In genomic region chr12:49868952-49869815, GRCh38 we compare ENCODE assay signal across 8 cellular contexts. TPM values are rescaled to one million over a fixed set of nuclear protein-coding genes. Genes with fewer than 3 reads are reported as not detected.
DNase-seq lines count a peak whose midpoint lies in the region; ATAC-seq and TF ChIP-seq lines count a peak whose summit lies in the region.

No MANE protein-coding gene starts in this region.

- TF ChIP-seq POLR2A in adrenal gland (IDR thresholded peaks at IDR 0.05) = no peak
- no peak for TF ChIP-seq POLR2A in gastrocnemius medialis (IDR thresholded peaks at IDR 0.05)

- H3K9me3 ChIP-seq in BE2C (no peaks in the 10 kb centered on the region), adrenal gland (replicated peaks in 1 of 3) (no peaks in the 10 kb centered on the region), right cardiac atrium (ENCODE audit: control insufficient read depth, low read length) (no peaks in the 10 kb centered on the region), gastrocnemius medialis (no peaks in the 10 kb centered on the region)

- H3K4me1 ChIP-seq in BE2C (peaks cover 64% of the 10 kb centered on the region), adrenal gland (replicated peaks in 1 of 2) (peaks cover 0 to 31% of the 10 kb centered on the region in 2 donors), right cardiac atrium (ENCODE audit: control insufficient read depth, insufficient read depth, low read length) (peaks cover 14% of the 10 kb centered on the region), gastrocnemius medialis (peaks cover 10 to 19% of the 10 kb centered on the region in 2 donors)

- in situ Hi-C loops in gastrocnemius medialis (cut with MboI; ENCODE audit: low sequenced_read_pairs in 4 of 4) = no loop called here

- ATAC-seq in right cardiac atrium = peak; percentile 93 to 94
- ATAC-seq in gastrocnemius medialis = peak; percentile 72 to 75
- ATAC-seq in GM19328 (IDR thresholded peaks at IDR 0.05; ENCODE audit: unreplicated experiment) = no peak
- no peak for ATAC-seq in GM18861 (IDR thresholded peaks at IDR 0.05; ENCODE audit: unreplicated experiment)
- no peak for ATAC-seq in HG03439 (IDR thresholded peaks at IDR 0.05; ENCODE audit: unreplicated experiment)

- DNase-seq in BE2C (peak; percentile 100), NCI-H1105 treated with DMSO at 0.1 percent for 48 hours (lab: John Stamatoyannopoulos, UW) (peak; percentile 91), adrenal gland (peak; percentile 69 to 98 (median 90)), right cardiac atrium (peak; percentile 96 to 98 (median 98)), gastrocnemius medialis (peak; percentile 51 to 71)

- H3K27ac ChIP-seq in adrenal gland (peak overlapping the region in 4 of 5 donors; percentile 21 to 90 (median 55)), right cardiac atrium (ENCODE audit: low read length) (peak overlapping the region; percentile 53), gastrocnemius medialis (peak overlapping the region; percentile 25 to 41 (median 40))

- H3K4me3 ChIP-seq in BE2C (ENCODE audit: low read depth, low read length) (peak overlapping the region; percentile 21), adrenal gland (no peak overlapping the region), right cardiac atrium (ENCODE audit: low read length) (no peak overlapping the region), gastrocnemius medialis (no peak overlapping the region)

- no peak for TF ChIP-seq CTCF in BE2C (IDR thresholded peaks at IDR 0.05; ENCODE audit: low read depth, low read length)
- TF ChIP-seq CTCF in adrenal gland (IDR thresholded peaks at IDR 0.05) = no peak
- TF ChIP-seq CTCF in gastrocnemius medialis (IDR thresholded peaks at IDR 0.05 in 4 of 5, conservative IDR thresholded peaks at IDR 0.05 in 1 of 5) = no peak

- no peaks in the 10 kb centered on the region for H3K27me3 ChIP-seq in BE2C
- no peaks in the 10 kb centered on the region for H3K27me3 ChIP-seq in adrenal gland
- no peaks in the 10 kb centered on the region for H3K27me3 ChIP-seq in right cardiac atrium (ENCODE audit: control insufficient read depth, insufficient read depth)
- no peaks in the 10 kb centered on the region for H3K27me3 ChIP-seq in gastrocnemius medialis

- intact Hi-C loops in adrenal gland (cut with DNase I) = loop anchor here (5.0 to 10.0 kb wide), 4 partner anchors 96 to 188 kb away; partner anchors contain the start of genes ASIC1 (in 2 of the 2) and AQP5 (in 1 of the 2)
- intact Hi-C loops in right cardiac atrium (cut with DNase I) = loop anchor here in 3 of 4 donors (5.0 to 10.0 kb wide), 6 partner anchors 73 to 203 kb away; partner anchors contain the start of gene ASIC1 (in 1 of the 3)
- intact Hi-C loops in gastrocnemius medialis (cut with DNase I; ENCODE audit: low total_unique reads) = loop anchor here (10.0 kb wide), 2 partner anchors 96 to 186 kb away; partner anchors contain the start of genes AQP5 and ASIC1

- 20 to 46% (median 41%) methylated on average over 4 to 16 of the region's 16 CpGs for WGBS in adrenal gland, 4 donors
- WGBS in right cardiac atrium = 13% methylated on average over 16 of the region's 16 CpGs

- no peaks in the 10 kb centered on the region for H3K36me3 ChIP-seq in BE2C
- H3K36me3 ChIP-seq in adrenal gland (replicated peaks in 1 of 2) = no peaks in the 10 kb centered on the region
- H3K36me3 ChIP-seq in gastrocnemius medialis = no peaks in the 10 kb centered on the region

RNA-seq across cellular contexts. Expression of gene BCDIN3D, which starts 26.3 kb away (rescaled TPM):
- 10.0 TPM for polyA plus RNA-seq in BE2C (2012; ENCODE audit: insufficient read depth, insufficient read length, low read depth)
- total RNA-seq in adrenal gland = 1 to 10 TPM; 1.9 to 8.9 (median 4.8) TPM
- polyA plus RNA-seq in adrenal gland = 1 to 10 TPM; 2.4 to 8.1 (median 3.4) TPM
- total RNA-seq in right cardiac atrium = 1 to 10 TPM; 2.9 to 3.6 (median 3.2) TPM
- 2.2 TPM for polyA plus RNA-seq in right cardiac atrium
- 1 to 10 TPM; 1.2 to 2.7 (median 2.3) TPM for total RNA-seq in gastrocnemius medialis

RNA-seq across cellular contexts. Expression of gene FAIM2, which starts 34.5 kb away (rescaled TPM):
- polyA plus RNA-seq in BE2C (2012; ENCODE audit: insufficient read depth, insufficient read length, low read depth) = 226 TPM
- total RNA-seq in adrenal gland = 10 to 100 TPM in 3 of 8 donors, 1 to 10 TPM in 4, under 1 TPM in 1; 0.35 to 46.1 (median 3.6) TPM
- polyA plus RNA-seq in adrenal gland = 10 to 100 TPM; 13.4 to 50.8 (median 45.9) TPM
- 10 to 100 TPM; 10.4 to 31.1 (median 17.4) TPM for total RNA-seq in right cardiac atrium
- polyA plus RNA-seq in right cardiac atrium = 37.4 TPM
- 1 to 10 TPM in 1 of 4 donors, under 1 TPM in 1, not detected in 2; 0.13 to 1.1 TPM for total RNA-seq in gastrocnemius medialis

RNA-seq across cellular contexts. Expression of gene NCKAP5L, which starts 41.0 kb away (rescaled TPM):
- polyA plus RNA-seq in BE2C (2012; ENCODE audit: insufficient read depth, insufficient read length, low read depth) = 65.3 TPM
- 10 to 100 TPM; 22.9 to 58.2 (median 40.7) TPM for total RNA-seq in adrenal gland
- polyA plus RNA-seq in adrenal gland = 100 to 1,000 TPM in 1 of 3 donors, 10 to 100 TPM in 1, 1 to 10 TPM in 1; 5.5 to 143 (median 38.2) TPM
- 10 to 100 TPM; 20.3 to 23.2 (median 21.1) TPM for total RNA-seq in right cardiac atrium
- 18.1 TPM for polyA plus RNA-seq in right cardiac atrium
- total RNA-seq in gastrocnemius medialis = 10 to 100 TPM in 3 of 4 donors, 1 to 10 TPM in 1; 8.4 to 15.5 (median 10.4) TPM

Comparison
In these comparisons a context has a peak if more than half of its experiments do, and no peak if none do; other contexts are left out.
1. ATAC-seq: peak in right cardiac atrium (2 of 2) and gastrocnemius medialis (2 of 2); none in GM19328 (single experiment), GM18861 (single experiment) and HG03439 (single experiment).
2. Peak in every context shown above with its lines, with median percentiles within 50 percentile points of each other: DNase-seq and H3K27ac ChIP-seq.